1 cellular context compared by ENCODE assay signal in genomic region chr2:11354363-11355154, GRCh38.
TF ChIP-seq lines count a peak whose summit lies in the region.

No MANE protein-coding gene starts in this region.

TF ChIP-seq in HepG2, 621 proteins besides CTCF, POLR2A, EP300 and RAD21 (continued from another document and continues in another):
- TF ChIP-seq PATZ1 (CRISPR knock-in tag; IDR thresholded peaks at IDR 0.05) (peak; percentile 98), ZNF205 (CRISPR knock-in tag; IDR thresholded peaks at IDR 0.05) (peak; percentile 96), ZSCAN30 (CRISPR knock-in tag; IDR thresholded peaks at IDR 0.05) (no peak), ZSCAN5A (CRISPR knock-in tag; IDR thresholded peaks at IDR 0.05; ENCODE audit: borderline replicate concordance) (peak; percentile 92; the same call in 1 of the 2 replicates), GLI4 (CRISPR knock-in tag; IDR thresholded peaks at IDR 0.05; ENCODE audit: borderline replicate concordance) (no peak), ARNTL (CRISPR knock-in tag; IDR thresholded peaks at IDR 0.05) (no peak; the same call in 1 of the 2 replicates), STAT5B (CRISPR knock-in tag; IDR thresholded peaks at IDR 0.05) (peak; percentile 95; the same call in 1 of the 2 replicates), ZNF678 (CRISPR knock-in tag; IDR thresholded peaks at IDR 0.05) (no peak), ZNF234 (CRISPR knock-in tag; conservative IDR thresholded peaks at IDR 0.05) (no peak), ZNF276 (CRISPR knock-in tag; IDR thresholded peaks at IDR 0.05; ENCODE audit: low read depth) (no peak; the same call in 1 of the 2 replicates), ZNF839 (CRISPR knock-in tag; IDR thresholded peaks at IDR 0.05; ENCODE audit: borderline replicate concordance) (no peak), ATF6 (CRISPR knock-in tag; conservative IDR thresholded peaks at IDR 0.05) (peak; percentile 98), ZNF557 (CRISPR knock-in tag; IDR thresholded peaks at IDR 0.05) (no peak), ZNF329 (CRISPR knock-in tag; IDR thresholded peaks at IDR 0.05; ENCODE audit: low read depth) (peak; percentile 85; the same call in 1 of the 2 replicates), KDM6A (CRISPR knock-in tag; IDR thresholded peaks at IDR 0.05; ENCODE audit: low read depth) (peak; percentile 98), ZNF770 (CRISPR knock-in tag; IDR thresholded peaks at IDR 0.05) (peak; percentile 85), USF2 (IDR thresholded peaks at IDR 0.05; ENCODE audit: low read depth, low read length) (no peak), USF2 (CRISPR knock-in tag; IDR thresholded peaks at IDR 0.05; ENCODE audit: borderline replicate concordance) (no peak), CENPBD1 (CRISPR knock-in tag; IDR thresholded peaks at IDR 0.05; ENCODE audit: borderline replicate concordance, low read depth) (no peak), LCORL (IDR thresholded peaks at IDR 0.05) (no peak), LCORL (CRISPR knock-in tag; IDR thresholded peaks at IDR 0.05) (peak; percentile 95), MAZ (IDR thresholded peaks at IDR 0.05; ENCODE audit: borderline replicate concordance, low read depth, low read length) (no peak), MAZ (CRISPR knock-in tag; IDR thresholded peaks at IDR 0.05; ENCODE audit: low read depth) (peak; percentile 90), PAWR (CRISPR knock-in tag; IDR thresholded peaks at IDR 0.05; ENCODE audit: borderline replicate concordance) (no peak), PLRG1 (conservative IDR thresholded peaks at IDR 0.05) (no peak), ZBTB3 (CRISPR knock-in tag; IDR thresholded peaks at IDR 0.05; ENCODE audit: borderline replicate concordance, low read depth) (peak; percentile 51; the same call in 1 of the 2 replicates), GRHL1 (CRISPR knock-in tag; conservative IDR thresholded peaks at IDR 0.05) (no peak), PCBP2 (optimal IDR thresholded peaks at IDR 0.05; ENCODE audit: low read depth, low read length, poor library complexity, severe bottlenecking) (peak; percentile 98), MED13 (CRISPR knock-in tag; IDR thresholded peaks at IDR 0.05) (peak; percentile 99), HNF1A (IDR thresholded peaks at IDR 0.05; ENCODE audit: low read depth) (peak; percentile 87), HNF1A (CRISPR knock-in tag; IDR thresholded peaks at IDR 0.05; ENCODE audit: borderline replicate concordance) (peak; percentile 93), ZNF619 (CRISPR knock-in tag; IDR thresholded peaks at IDR 0.05) (peak; percentile 89; the same call in 1 of the 2 replicates), TAF1 (CRISPR knock-in tag; IDR thresholded peaks at IDR 0.05) (peak; percentile 60; the same call in 1 of the 2 replicates), CC2D1A (CRISPR knock-in tag; IDR thresholded peaks at IDR 0.05) (no peak), TBP (CRISPR knock-in tag; IDR thresholded peaks at IDR 0.05) (no peak), NRL (CRISPR knock-in tag; IDR thresholded peaks at IDR 0.05; ENCODE audit: borderline replicate concordance) (peak; percentile 40; the same call in 1 of the 2 replicates), NFE2 (CRISPR knock-in tag; IDR thresholded peaks at IDR 0.05) (peak; percentile 76), IRF1 (CRISPR knock-in tag; IDR thresholded peaks at IDR 0.05; ENCODE audit: low read depth) (no peak), SRY (CRISPR knock-in tag; IDR thresholded peaks at IDR 0.05) (no peak; the same call in 1 of the 2 replicates), KAT2B (IDR thresholded peaks at IDR 0.05; ENCODE audit: borderline replicate concordance, low read depth, low read length) (no peak; the same call in 1 of the 2 replicates), JUND (CRISPR knock-in tag; IDR thresholded peaks at IDR 0.05) (peak; percentile 93), PPARG (CRISPR knock-in tag; conservative IDR thresholded peaks at IDR 0.05) (peak; percentile 95), PRPF4 (IDR thresholded peaks at IDR 0.05; ENCODE audit: low read depth, low read length, poor library complexity, severe bottlenecking) (no peak), ZNF891 (CRISPR knock-in tag; IDR thresholded peaks at IDR 0.05) (peak; percentile 79; the same call in 1 of the 2 replicates), SP2 (CRISPR knock-in tag; IDR thresholded peaks at IDR 0.05) (no peak), ZFX (CRISPR knock-in tag; IDR thresholded peaks at IDR 0.05; ENCODE audit: low read depth) (peak; percentile 96), ZNF749 (CRISPR knock-in tag; IDR thresholded peaks at IDR 0.05; ENCODE audit: borderline replicate concordance) (no peak; the same call in 1 of the 2 replicates)
